9 cellular contexts compared by ENCODE assay signal in the genomic region with DNA sequence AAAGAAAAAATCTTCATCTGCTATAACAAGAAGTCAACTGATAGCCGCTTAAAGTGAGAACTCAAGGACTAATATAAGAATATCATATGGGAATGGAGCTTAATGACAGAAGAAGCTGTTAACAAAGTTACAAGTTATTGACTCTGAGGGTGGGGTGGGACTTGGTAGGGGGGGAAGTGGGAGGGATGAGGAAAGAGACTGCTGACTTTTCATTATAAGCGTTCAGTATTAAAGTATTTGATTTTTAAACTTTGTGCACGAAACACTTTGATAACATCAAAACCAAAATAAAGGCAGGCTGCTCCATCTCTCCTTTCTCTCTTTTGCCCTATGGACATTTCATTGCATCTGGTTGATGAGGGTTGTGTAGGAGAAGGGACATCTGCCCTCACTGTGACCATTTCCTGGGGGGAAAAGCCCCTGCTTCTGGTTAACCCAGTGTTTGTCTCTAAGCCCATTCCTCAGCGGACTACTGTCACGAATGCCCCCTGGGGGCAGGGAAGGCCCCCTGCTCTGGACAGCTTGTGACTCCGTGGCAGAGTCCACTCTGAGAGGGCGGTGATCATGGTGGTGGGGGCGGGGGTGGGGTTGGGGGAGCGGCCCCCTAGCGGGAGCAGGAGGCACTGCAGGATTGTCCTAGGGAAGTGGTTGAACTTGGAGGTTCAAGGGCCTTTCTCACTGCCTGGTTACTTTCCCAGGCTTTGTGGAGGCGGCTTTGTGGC. TPM values are rescaled to one million over a fixed set of nuclear protein-coding genes. Genes with fewer than 3 reads are reported as not detected.
A peak's percentile ranks its signal among the peaks of the same experiment; 100 is the strongest.
DNase-seq lines count a peak whose midpoint lies in the region; ATAC-seq and TF ChIP-seq lines count a peak whose summit lies in the region.
"Had no signal": no experiment of that assay in that cellular context is flagged by ENCODE, and none has a peak within 500 bp of the region (broad histone marks: within the 10 kb centered on the region; RNA-seq: fewer than 3 reads in every experiment).

No MANE protein-coding gene starts in this region.

- H3K4me3 ChIP-seq in CD8-positive, alpha-beta T cell (ENCODE audit: low read depth, low read length) = no peak overlapping the region
- no peak overlapping the region for H3K4me3 ChIP-seq in gastrocnemius medialis

- no peak for ATAC-seq in CD8-positive, alpha-beta T cell
- ATAC-seq in GM21526 (IDR thresholded peaks at IDR 0.05; ENCODE audit: low FRiP score, unreplicated experiment) = peak; percentile 48
- ATAC-seq in GM21390 (IDR thresholded peaks at IDR 0.05; ENCODE audit: unreplicated experiment) = no peak
- ATAC-seq in gastrocnemius medialis = no peak
- ATAC-seq in HG03378 (IDR thresholded peaks at IDR 0.05; ENCODE audit: unreplicated experiment) = no peak

- CTCF ChIA-PET in CD8-positive, alpha-beta T cell (lab: Charles Lee) = interaction anchor here (1.0 to 1.2 kb wide), 2 partner anchors 13 to 19 kb away, joined by 3 to 5 read pairs; no protein-coding TSS in a partner anchor

- in situ Hi-C loops in gastrocnemius medialis (cut with MboI; ENCODE audit: low sequenced_read_pairs in 4 of 4) = no loop called here

- no peak overlapping the region for H3K27ac Mint-ChIP-seq in CD8-positive, alpha-beta T cell

- no peaks in the 10 kb centered on the region for H3K36me3 Mint-ChIP-seq in CD8-positive, alpha-beta T cell

- POLR2A ChIA-PET in CD8-positive, alpha-beta T cell (lab: Charles Lee) = no interaction called here

- no peak overlapping the region for H3K4me3 Mint-ChIP-seq in CD8-positive, alpha-beta T cell

- no peaks in the 10 kb centered on the region for H3K27me3 Mint-ChIP-seq in CD8-positive, alpha-beta T cell (ENCODE audit: low read depth)

- intact Hi-C loops in CD8-positive, alpha-beta T cell (cut with DNase I, micrococcal nuclease) = no loop called here
- intact Hi-C loops in gastrocnemius medialis (cut with DNase I; ENCODE audit: low total_unique reads) = no loop called here

- H3K36me3 ChIP-seq in CD8-positive, alpha-beta T cell (ENCODE audit: insufficient read depth, low read length) = no peaks in the 10 kb centered on the region
- H3K36me3 ChIP-seq in gastrocnemius medialis = no peaks in the 10 kb centered on the region

- no peak overlapping the region for H3K27ac ChIP-seq in CD8-positive, alpha-beta T cell (ENCODE audit: low read depth, low read length)
- H3K27ac ChIP-seq in VCaP = no peak overlapping the region
- H3K27ac ChIP-seq in gastrocnemius medialis = no peak overlapping the region

- no peaks in the 10 kb centered on the region for H3K4me1 ChIP-seq in CD8-positive, alpha-beta T cell (ENCODE audit: insufficient read depth, low read length)
- H3K4me1 ChIP-seq in gastrocnemius medialis = peaks cover 0 to 4% of the 10 kb centered on the region in 2 donors

- peak; percentile 39 for TF ChIP-seq CTCF in CD8-positive, alpha-beta T cell (IDR thresholded peaks at IDR 0.05)
- TF ChIP-seq CTCF in VCaP (conservative IDR thresholded peaks at IDR 0.05) (peak; percentile 68), gastrocnemius medialis (IDR thresholded peaks at IDR 0.05 in 4 of 5, conservative IDR thresholded peaks at IDR 0.05 in 1 of 5) (peak in 2 of 5 experiments; percentile 53 to 74)

- no peaks in the 10 kb centered on the region for H3K9me3 ChIP-seq in CD8-positive, alpha-beta T cell (ENCODE audit: low read length)
- no peaks in the 10 kb centered on the region for H3K9me3 ChIP-seq in gastrocnemius medialis

- no peaks in the 10 kb centered on the region for H3K9me3 Mint-ChIP-seq in CD8-positive, alpha-beta T cell

- DNase-seq in CD8-positive, alpha-beta T cell = no peak
- DNase-seq in left kidney (ENCODE audit: low read depth, low spot score) = peak; percentile 33
- no peak for DNase-seq in gastrocnemius medialis
- no peak for DNase-seq in AG08395 (ENCODE audit: low spot score)

- H3K4me1 Mint-ChIP-seq in CD8-positive, alpha-beta T cell (ENCODE audit: low read depth) = no peaks in the 10 kb centered on the region

- TF ChIP-seq POLR2A in gastrocnemius medialis (IDR thresholded peaks at IDR 0.05) = no peak

- H3K27me3 ChIP-seq in CD8-positive, alpha-beta T cell (ENCODE audit: insufficient read depth, low read length) = no peaks in the 10 kb centered on the region
- H3K27me3 ChIP-seq in gastrocnemius medialis = no peaks in the 10 kb centered on the region

RNA-seq across cellular contexts. Expression of gene SLC13A4, which starts 17.4 kb away (rescaled TPM):
- total RNA-seq in CD8-positive, alpha-beta T cell = not detected
- total RNA-seq in gastrocnemius medialis = not detected
- total RNA-seq: LHCN-M2 had no signal

RNA-seq across cellular contexts. Expression of gene FAM180A, which starts 38.0 kb away (rescaled TPM):
- not detected for total RNA-seq in CD8-positive, alpha-beta T cell
- total RNA-seq in gastrocnemius medialis = 1 to 10 TPM in 2 of 4 donors, under 1 TPM in 1, not detected in 1; 0.65 to 1.9 (median 1.4) TPM

RNA-seq across cellular contexts. Expression of gene STMP1, which starts 48.3 kb away (rescaled TPM):
- total RNA-seq in CD8-positive, alpha-beta T cell = 10 to 100 TPM in 1 of 2 experiments, 1 to 10 TPM in 1; 9.4 to 11.5 TPM
- 10 to 100 TPM in 3 of 4 donors, 1 to 10 TPM in 1; 7.7 to 19.9 (median 11.8) TPM for total RNA-seq in gastrocnemius medialis
